ENCODE assay signal across 1 cellular context in the genomic region with DNA sequence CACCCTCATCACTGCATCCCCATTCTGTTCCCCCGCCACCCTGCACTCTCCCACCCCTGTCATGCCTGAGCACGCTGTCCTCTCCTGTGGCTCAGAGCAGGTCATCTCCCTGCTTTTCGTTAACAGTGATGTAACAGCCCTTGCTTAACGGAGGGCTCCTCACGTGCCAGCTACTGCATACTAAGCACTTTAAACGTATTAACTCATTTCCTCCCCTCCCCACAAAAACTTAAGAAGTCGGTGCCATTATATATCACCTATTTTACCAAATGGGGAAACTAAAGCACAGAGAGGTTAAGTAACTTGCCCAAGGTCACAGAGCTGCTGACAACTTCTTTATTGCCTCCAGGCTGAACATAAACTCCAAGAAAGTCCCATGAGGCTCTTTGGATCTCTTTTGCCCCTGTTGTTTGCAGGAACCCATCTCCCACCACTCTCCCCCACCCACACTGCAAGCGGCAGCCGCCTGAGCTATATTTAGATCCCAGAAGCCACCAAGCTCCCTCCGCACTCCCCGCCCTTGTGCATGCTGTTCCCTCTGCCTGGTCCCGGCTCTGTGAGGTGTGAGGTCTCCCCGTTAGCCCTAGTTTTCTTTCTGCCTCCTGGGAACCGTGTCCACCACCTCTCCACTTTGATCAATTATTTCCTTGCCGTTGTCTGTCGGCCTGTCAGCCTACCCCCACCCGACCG.
TF ChIP-seq lines count a peak whose summit lies in the region.

No MANE protein-coding gene starts in this region.

TF ChIP-seq in HCT116, 20 proteins besides CTCF, POLR2A, EP300 and RAD21 (continued from another document):
- no peak for TF ChIP-seq REST (IDR thresholded peaks at IDR 0.05; ENCODE audit: low read depth)
- TF ChIP-seq CEBPB (IDR thresholded peaks at IDR 0.05; ENCODE audit: low read depth) = no peak
- no peak for TF ChIP-seq POLR2AphosphoS5 (IDR thresholded peaks at IDR 0.05; ENCODE audit: low read depth, low read length)
- TF ChIP-seq ATF3 (IDR thresholded peaks at IDR 0.05) = no peak
- no peak for TF ChIP-seq SIN3A (IDR thresholded peaks at IDR 0.05; ENCODE audit: low read depth)
- no peak for TF ChIP-seq EZH2 (IDR thresholded peaks at IDR 0.05)
